ENCODE assay signal across 8 cellular contexts in genomic region chr13:23960566-23961156, GRCh38.
DNase-seq lines count a peak whose midpoint lies in the region; ATAC-seq and TF ChIP-seq lines count a peak whose summit lies in the region.

No MANE protein-coding gene starts in this region.

- H3K4me3 Mint-ChIP-seq in activated CD4-positive, alpha-beta memory T cell treated with anti-CD3 and anti-CD28 coated beads, Interleukin-2, amount 10 ng/mL, durations not matched to agents 7 days and 5 days = no peak overlapping the region

- H3K4me3 ChIP-seq in HL-60 (replicated peaks; ENCODE audit: insufficient read depth, low read length) (no peak overlapping the region), fibroblast of the aortic adventitia (ENCODE audit: low read depth, low read length) (no peak overlapping the region)

- H3K36me3 Mint-ChIP-seq in activated CD4-positive, alpha-beta memory T cell treated with anti-CD3 and anti-CD28 coated beads, Interleukin-2, amount 10 ng/mL, durations not matched to agents 7 days and 5 days (ENCODE audit: low read depth) = no peaks in the 10 kb centered on the region

- peaks cover under 1% of the 10 kb centered on the region for H3K27me3 ChIP-seq in HL-60 (ENCODE audit: insufficient read depth, poor library complexity, severe bottlenecking)

- peak; percentile 44 for DNase-seq in COLO668 (lab: John Stamatoyannopoulos, UW; ENCODE audit: unreplicated experiment)
- DNase-seq in HL-60 (ENCODE audit: low read depth in 1 of 2, low spot score in 1 of 2) = peak in 1 of 2 experiments; percentile 23
- peak; percentile 31 for DNase-seq in RPMI7951 (ENCODE audit: low read depth)
- DNase-seq in fibroblast of the aortic adventitia (ENCODE audit: low read depth) = peak; percentile 61
- peak; percentile 21 for DNase-seq in smooth muscle cell of the brain vasculature (ENCODE audit: low read depth, low spot score)
- no peak for DNase-seq in AG08396 (ENCODE audit: low spot score)
- no peak for DNase-seq in activated CD4-positive, alpha-beta memory T cell treated with anti-CD3 and anti-CD28 coated beads, Interleukin-2, amount 10 ng/mL, durations not matched to agents 7 days and 5 days

- TF ChIP-seq CTCF in HL-60 (IDR thresholded peaks at IDR 0.05; ENCODE audit: insufficient read depth, low read length) = peak; percentile 62
- TF ChIP-seq CTCF in fibroblast of the aortic adventitia (IDR thresholded peaks at IDR 0.05; ENCODE audit: insufficient read depth, low read length) = peak; percentile 88

- H3K27ac Mint-ChIP-seq in activated CD4-positive, alpha-beta memory T cell treated with anti-CD3 and anti-CD28 coated beads, Interleukin-2, amount 10 ng/mL, durations not matched to agents 7 days and 5 days = no peak overlapping the region

- ATAC-seq in HG03139 (IDR thresholded peaks at IDR 0.05; ENCODE audit: unreplicated experiment) = no peak

- POLR2A ChIA-PET in activated CD4-positive, alpha-beta memory T cell treated with anti-CD3 and anti-CD28 coated beads, Interleukin-2, amount 10 ng/mL, durations not matched to agents 7 days and 5 days (lab: Charles Lee) = no interaction called here

- H3K4me1 Mint-ChIP-seq in activated CD4-positive, alpha-beta memory T cell treated with anti-CD3 and anti-CD28 coated beads, Interleukin-2, amount 10 ng/mL, durations not matched to agents 7 days and 5 days = peaks cover 38% of the 10 kb centered on the region

- H3K27me3 Mint-ChIP-seq in activated CD4-positive, alpha-beta memory T cell treated with anti-CD3 and anti-CD28 coated beads, Interleukin-2, amount 10 ng/mL, durations not matched to agents 7 days and 5 days = peaks cover 2% of the 10 kb centered on the region

- H3K27ac ChIP-seq in HL-60 (replicated peaks) = no peak overlapping the region

- no peaks in the 10 kb centered on the region for H3K9me3 Mint-ChIP-seq in activated CD4-positive, alpha-beta memory T cell treated with anti-CD3 and anti-CD28 coated beads, Interleukin-2, amount 10 ng/mL, durations not matched to agents 7 days and 5 days

- CTCF ChIA-PET in activated CD4-positive, alpha-beta memory T cell treated with anti-CD3 and anti-CD28 coated beads, Interleukin-2, amount 10 ng/mL, durations not matched to agents 7 days and 5 days (lab: Charles Lee) = interaction anchor here (0.6 to 2.0 kb wide), 17 partner anchors 8 to 270 kb away, joined by 3 to 10 read pairs (median 4); partner anchors contain the start of gene MIPEP

Comparison
In these comparisons a context has a peak if more than half of its experiments do, and no peak if none do; other contexts are left out.
1. DNase-seq: peak in COLO668 (single experiment), RPMI7951 (single experiment), fibroblast of the aortic adventitia (single experiment) and smooth muscle cell of the brain vasculature (single experiment); none in AG08396 (single experiment) and activated CD4-positive, alpha-beta memory T cell treated with anti-CD3 and anti-CD28 coated beads, Interleukin-2, amount 10 ng/mL, durations not matched to agents 7 days and 5 days (single experiment).